Comparison of ENCODE assay signal across 11 cellular contexts in genomic region chr15:67195305-67195704, GRCh38. TPM values are rescaled to one million over a fixed set of nuclear protein-coding genes. Genes with fewer than 3 reads are reported as not detected.
A peak's percentile ranks its signal among the peaks of the same experiment; 100 is the strongest.
DNase-seq lines count a peak whose midpoint lies in the region; ATAC-seq and TF ChIP-seq lines count a peak whose summit lies in the region.
"Had no signal": no experiment of that assay in that cellular context is flagged by ENCODE, and none has a peak within 500 bp of the region (broad histone marks: within the 10 kb centered on the region; RNA-seq: fewer than 3 reads in every experiment).

No MANE protein-coding gene starts in this region.

- H3K27ac Mint-ChIP-seq in stimulated activated naive CD8-positive, alpha-beta T cell treated with anti-CD3 and anti-CD28 coated beads, Interleukin-15, amount 100 ng/mL, for 72 hours, result peak overlapping the region; percentile 75 to 87
- 0 out of 2 replicates have a peak overlapping the region, but pooled peaks have one; percentile 3 for H3K27ac Mint-ChIP-seq in WTC11

- peaks cover 16% of the 10 kb centered on the region for H3K36me3 Mint-ChIP-seq in WTC11

- H3K4ac ChIP-seq in mesenchymal stem cell (ENCODE audit: low read depth in 1 of 2, low read length in 2 of 2), result no peak overlapping the region

- H3K4me1 Mint-ChIP-seq in stimulated activated naive CD8-positive, alpha-beta T cell treated with anti-CD3 and anti-CD28 coated beads, Interleukin-15, amount 100 ng/mL, for 72 hours, result peaks cover 20% of the 10 kb centered on the region
- peaks cover 16% of the 10 kb centered on the region for H3K4me1 Mint-ChIP-seq in WTC11

- peak overlapping the region; percentile 78 for H3K9ac ChIP-seq in mesenchymal stem cell (ENCODE audit: low read length)

- H3K4me3 Mint-ChIP-seq in stimulated activated naive CD8-positive, alpha-beta T cell treated with anti-CD3 and anti-CD28 coated beads, Interleukin-15, amount 100 ng/mL, for 72 hours, result no peak overlapping the region
- no peak overlapping the region for H3K4me3 Mint-ChIP-seq in WTC11

- H3K14ac ChIP-seq in mesenchymal stem cell (ENCODE audit: low read length in 2 of 2), result no peak overlapping the region

- no peaks in the 10 kb centered on the region for H3K27me3 ChIP-seq in mesenchymal stem cell (ENCODE audit: control insufficient read depth in 1 of 2, insufficient read depth in 1 of 2, low read length in 2 of 2)
- H3K27me3 ChIP-seq in vagina, result no peaks in the 10 kb centered on the region
- H3K27me3 ChIP-seq in adrenal gland, result no peaks in the 10 kb centered on the region
- H3K27me3 ChIP-seq: body of pancreas had no signal

- H3K27me3 Mint-ChIP-seq in stimulated activated naive CD8-positive, alpha-beta T cell treated with anti-CD3 and anti-CD28 coated beads, Interleukin-15, amount 100 ng/mL, for 72 hours, result no peaks in the 10 kb centered on the region
- H3K27me3 Mint-ChIP-seq in WTC11 (ENCODE audit: low read depth), result no peaks in the 10 kb centered on the region

- 95% methylated on average over 3 of the region's 3 CpGs for WGBS in mesenchymal stem cell
- 92 to 100% (median 95%) methylated on average over 3 of the region's 3 CpGs for WGBS in adrenal gland, 4 donors

- H4K91ac ChIP-seq in mesenchymal stem cell (ENCODE audit: low read length), result no peak overlapping the region

- no peak for TF ChIP-seq POLR2A in vagina (IDR thresholded peaks at IDR 0.05)
- no peak for TF ChIP-seq POLR2A in adrenal gland (IDR thresholded peaks at IDR 0.05)

- H3K4me2 ChIP-seq in mesenchymal stem cell (ENCODE audit: low read length, poor library complexity, severe bottlenecking), result no peak overlapping the region

- peaks cover 2% of the 10 kb centered on the region for H3K4me1 ChIP-seq in mesenchymal stem cell (ENCODE audit: control insufficient read depth, insufficient read depth, low read depth, low read length)
- peaks cover 48% of the 10 kb centered on the region for H3K4me1 ChIP-seq in vagina
- H3K4me1 ChIP-seq in adrenal gland (replicated peaks in 1 of 2), result peaks cover 2 to 5% of the 10 kb centered on the region in 2 donors

- CTCF ChIA-PET in WTC11 (lab: Charles Lee), result no interaction called here

- TF ChIP-seq CTCF in WTC11 (IDR thresholded peaks at IDR 0.05) (no peak), vagina (IDR thresholded peaks at IDR 0.05) (no peak), adrenal gland (IDR thresholded peaks at IDR 0.05) (no peak)

- no peaks in the 10 kb centered on the region for H3K9me3 Mint-ChIP-seq in stimulated activated naive CD8-positive, alpha-beta T cell treated with anti-CD3 and anti-CD28 coated beads, Interleukin-15, amount 100 ng/mL, for 72 hours
- no peaks in the 10 kb centered on the region for H3K9me3 Mint-ChIP-seq in WTC11

- POLR2A ChIA-PET in WTC11 (lab: Charles Lee), result no interaction called here

- H2BK5ac ChIP-seq in mesenchymal stem cell (ENCODE audit: low read depth, low read length, poor library complexity, severe bottlenecking), result no peak overlapping the region

- H2BK15ac ChIP-seq in mesenchymal stem cell (ENCODE audit: low read depth, poor library complexity, severe bottlenecking), result no peak overlapping the region

- H3K27ac ChIP-seq in mesenchymal stem cell (ENCODE audit: low read length, poor library complexity, severe bottlenecking), result no peak overlapping the region
- H3K27ac ChIP-seq in vagina, result peak overlapping the region; percentile 66
- H3K27ac ChIP-seq in adrenal gland, result no peak overlapping the region
- H3K27ac ChIP-seq: body of pancreas had no signal

- H4K8ac ChIP-seq in mesenchymal stem cell (ENCODE audit: low read length), result no peak overlapping the region

- H2AFZ ChIP-seq in mesenchymal stem cell (ENCODE audit: low read depth, low read length), result no peak overlapping the region

- H2BK120ac ChIP-seq in mesenchymal stem cell (ENCODE audit: low read depth, low read length), result no peak overlapping the region

- no peak overlapping the region for H2BK12ac ChIP-seq in mesenchymal stem cell (ENCODE audit: low read length in 2 of 2)

- intact Hi-C loops in vagina (cut with DNase I) (no loop called here), adrenal gland (cut with DNase I) (no loop called here)

- H2AK5ac ChIP-seq in mesenchymal stem cell (ENCODE audit: low read length, severe bottlenecking), result no peak overlapping the region

- no peak for ATAC-seq in stimulated activated naive CD8-positive, alpha-beta T cell treated with anti-CD3 and anti-CD28 coated beads, Interleukin-15, amount 100 ng/mL, for 72 hours
- no peak for ATAC-seq in stimulated activated naive CD8-positive, alpha-beta T cell treated with anti-CD3 and anti-CD28 coated beads, Interleukin-15, Interleukin-2, amounts not matched to agents 100 U/mL and 50 U/mL, for 24 hours
- no peak for ATAC-seq in WTC11
- ATAC-seq: body of pancreas, left lobe of liver had no signal

- H3K4me3 ChIP-seq in mesenchymal stem cell (ENCODE audit: insufficient read depth in 1 of 2, low read depth in 1 of 2, low read length in 2 of 2), result no peak overlapping the region
- no peak overlapping the region for H3K4me3 ChIP-seq in vagina
- no peak overlapping the region for H3K4me3 ChIP-seq in adrenal gland
- H3K4me3 ChIP-seq: body of pancreas had no signal

- H3K9me3 ChIP-seq in mesenchymal stem cell (ENCODE audit: control insufficient read depth, low read length), result no peaks in the 10 kb centered on the region
- H3K9me3 ChIP-seq in vagina, result no peaks in the 10 kb centered on the region
- no peaks in the 10 kb centered on the region for H3K9me3 ChIP-seq in adrenal gland (replicated peaks in 1 of 3)
- H3K9me3 ChIP-seq: body of pancreas had no signal

- H3K18ac ChIP-seq in mesenchymal stem cell (ENCODE audit: low read depth in 1 of 2, low read length in 2 of 2), result no peak overlapping the region

- no peak overlapping the region for H3K23ac ChIP-seq in mesenchymal stem cell (ENCODE audit: low read length in 2 of 2)

- no peak for DNase-seq in stimulated activated naive CD8-positive, alpha-beta T cell treated with anti-CD3 and anti-CD28 coated beads, Interleukin-15, amount 100 ng/mL, for 72 hours
- no peak for DNase-seq in stimulated activated naive CD8-positive, alpha-beta T cell treated with anti-CD3 and anti-CD28 coated beads, Interleukin-15, Interleukin-2, amounts not matched to agents 100 U/mL and 50 U/mL, for 24 hours
- no peak for DNase-seq in WTC11 (ENCODE audit: low spot score)
- DNase-seq in mesenchymal stem cell, result no peak
- DNase-seq in vagina (ENCODE audit: extremely low spot score in 2 of 2), result no peak
- no peak for DNase-seq in adrenal gland
- DNase-seq in HT-29 (ENCODE audit: low spot score), result no peak
- no peak for DNase-seq in SK-N-DZ (ENCODE audit: low spot score)
- DNase-seq: body of pancreas, C1 segment of cervical spinal cord had no signal

- no peaks in the 10 kb centered on the region for H3K79me1 ChIP-seq in mesenchymal stem cell (replicated peaks; ENCODE audit: low read length, poor library complexity, severe bottlenecking)

- H3K36me3 ChIP-seq in mesenchymal stem cell (ENCODE audit: control insufficient read depth in 1 of 2, insufficient read depth in 2 of 2, low read depth in 1 of 2, low read length in 2 of 2), result peaks cover 37 to 63% of the 10 kb centered on the region in 2 experiments
- H3K36me3 ChIP-seq in vagina, result peaks cover 0 to 18% of the 10 kb centered on the region in 2 donors
- H3K36me3 ChIP-seq in adrenal gland (replicated peaks in 1 of 2), result peaks cover 0 to 11% of the 10 kb centered on the region in 2 donors

TF ChIP-seq in WTC11, 78 proteins besides CTCF, POLR2A, EP300 and RAD21 (continues in another document):
- no peak for TF ChIP-seq ESRRA (CRISPR knock-in tag; IDR thresholded peaks at IDR 0.05; ENCODE audit: borderline replicate concordance)
- TF ChIP-seq, protein P1, sequence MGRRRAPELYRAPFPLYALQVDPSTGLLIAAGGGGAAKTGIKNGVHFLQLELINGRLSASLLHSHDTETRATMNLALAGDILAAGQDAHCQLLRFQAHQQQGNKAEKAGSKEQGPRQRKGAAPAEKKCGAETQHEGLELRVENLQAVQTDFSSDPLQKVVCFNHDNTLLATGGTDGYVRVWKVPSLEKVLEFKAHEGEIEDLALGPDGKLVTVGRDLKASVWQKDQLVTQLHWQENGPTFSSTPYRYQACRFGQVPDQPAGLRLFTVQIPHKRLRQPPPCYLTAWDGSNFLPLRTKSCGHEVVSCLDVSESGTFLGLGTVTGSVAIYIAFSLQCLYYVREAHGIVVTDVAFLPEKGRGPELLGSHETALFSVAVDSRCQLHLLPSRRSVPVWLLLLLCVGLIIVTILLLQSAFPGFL (CRISPR knock-in tag; IDR thresholded peaks at IDR 0.05; ENCODE audit: borderline replicate concordance), result no peak
- TF ChIP-seq RORB (CRISPR knock-in tag; IDR thresholded peaks at IDR 0.05), result no peak
- no peak for TF ChIP-seq SMAD4 (CRISPR knock-in tag; IDR thresholded peaks at IDR 0.05)
- no peak for TF ChIP-seq CREM (CRISPR knock-in tag; IDR thresholded peaks at IDR 0.05)
- TF ChIP-seq MAX (CRISPR knock-in tag; IDR thresholded peaks at IDR 0.05), result no peak
- TF ChIP-seq OVOL2 (CRISPR knock-in tag; IDR thresholded peaks at IDR 0.05; ENCODE audit: borderline replicate concordance), result no peak
- no peak for TF ChIP-seq GTF2I (CRISPR knock-in tag; conservative IDR thresholded peaks at IDR 0.05)
- TF ChIP-seq, protein P2, sequence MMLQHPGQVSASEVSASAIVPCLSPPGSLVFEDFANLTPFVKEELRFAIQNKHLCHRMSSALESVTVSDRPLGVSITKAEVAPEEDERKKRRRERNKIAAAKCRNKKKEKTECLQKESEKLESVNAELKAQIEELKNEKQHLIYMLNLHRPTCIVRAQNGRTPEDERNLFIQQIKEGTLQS (CRISPR knock-in tag; conservative IDR thresholded peaks at IDR 0.05), result no peak

RNA-seq across cellular contexts. Expression of gene AAGAB, which starts 59.2 kb away (rescaled TPM):
- total RNA-seq in WTC11 (2021) (36.6 to 41.7 TPM (median 37.2 TPM) in 3 replicates), vagina (41.0 TPM), adrenal gland (10 to 100 TPM; 20.1 to 47.6 (median 29.2) TPM)
- polyA plus RNA-seq in mesenchymal stem cell (2013, experiment 1 of 2), result 24.1 TPM
- 25.7 TPM for polyA plus RNA-seq in mesenchymal stem cell (2013, experiment 2 of 2)
- polyA plus RNA-seq in adrenal gland, result 10 to 100 TPM; 12.4 to 63.7 (median 13.3) TPM
- 42.0 and 43.8 TPM in 2 replicates for total RNA-seq in HT-29 (2014; rRNA removed; shearing (Covaris generic))
- polyA plus RNA-seq in SK-N-DZ (2014; cell fraction: cytosol; rRNA removed), result 48.8 and 50.9 TPM in 2 replicates
- 27.0 and 33.0 TPM in 2 replicates for polyA plus RNA-seq in SK-N-DZ (2014; cell fraction: nucleus; rRNA removed)

RNA-seq across cellular contexts. Expression of gene IQCH, which starts 59.3 kb away (rescaled TPM):
- total RNA-seq in WTC11 (2021), result 1.9 to 2.0 TPM (median 1.9 TPM) in 3 replicates
- polyA plus RNA-seq in mesenchymal stem cell (2013, experiment 1 of 2), result 0.76 TPM
- polyA plus RNA-seq in mesenchymal stem cell (2013, experiment 2 of 2), result 0.84 TPM
- 1.5 TPM for total RNA-seq in vagina
- 1 to 10 TPM in 7 of 8 donors, under 1 TPM in 1; 0.93 to 7.3 (median 2.9) TPM for total RNA-seq in adrenal gland
- 1 to 10 TPM in 1 of 3 donors, under 1 TPM in 2; 0.67 to 2.9 (median 0.97) TPM for polyA plus RNA-seq in adrenal gland
- 1.9 and 2.6 TPM in 2 replicates for total RNA-seq in HT-29 (2014; rRNA removed; shearing (Covaris generic))
- polyA plus RNA-seq in SK-N-DZ (2014; cell fraction: cytosol; rRNA removed), result 4.7 and 7.8 TPM in 2 replicates
- 1.6 and 5.3 TPM in 2 replicates for polyA plus RNA-seq in SK-N-DZ (2014; cell fraction: nucleus; rRNA removed)
